ENCODE assay signal across 18 cellular contexts in the genomic region with DNA sequence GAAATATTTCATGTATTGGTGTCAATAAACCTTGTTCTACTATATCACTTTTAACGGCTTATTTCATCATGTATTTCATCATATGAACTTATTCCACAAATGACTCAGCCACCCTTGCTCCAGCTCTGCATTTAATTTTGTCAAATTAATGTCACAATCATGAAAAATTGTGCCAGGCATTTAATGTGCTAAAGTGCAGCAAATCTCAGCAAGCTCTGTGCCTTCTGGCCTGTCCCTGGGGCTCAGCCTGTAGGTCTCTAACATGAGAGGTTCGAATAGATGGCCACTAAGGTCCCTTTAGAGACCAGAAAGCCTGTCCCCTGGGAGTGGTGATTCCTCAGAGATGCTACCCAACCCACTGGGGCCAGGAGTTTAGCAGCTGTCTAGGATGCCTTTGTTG. TPM values are rescaled to one million over a fixed set of nuclear protein-coding genes. Genes with fewer than 3 reads are reported as not detected.
DNase-seq lines count a peak whose midpoint lies in the region; ATAC-seq and TF ChIP-seq lines count a peak whose summit lies in the region.
"Had no signal": no experiment of that assay in that cellular context is flagged by ENCODE, and none has a peak within 500 bp of the region (broad histone marks: within the 10 kb centered on the region; RNA-seq: fewer than 3 reads in every experiment).

No MANE protein-coding gene starts in this region.

- DNase-seq in AG09309 (ENCODE audit: low read depth): peak; percentile 0
- DNase-seq in HCEC 1CT: peak; percentile 4
- DNase-seq in NOMO-1 treated with dmso at 0.1 percent for 144 hours (lab: John Stamatoyannopoulos, UW; ENCODE audit: unreplicated experiment): peak; percentile 46
- peak; percentile 40 for DNase-seq in fibroblast of gingiva (ENCODE audit: low read depth)
- DNase-seq in NCI-H2196 (lab: John Stamatoyannopoulos, UW; ENCODE audit: unreplicated experiment): no peak
- no peak for DNase-seq in activated CD4-positive, alpha-beta T cell treated with anti-CD3 and anti-CD28 coated beads for 48 hours
- no peak for DNase-seq in occipital lobe (lab: John Stamatoyannopoulos, UW)
- DNase-seq: C1 segment of cervical spinal cord, DMS153, EL, HFFc6, KG1, NCI-H187, SHP77 had no signal

- ATAC-seq in GM19463 (IDR thresholded peaks at IDR 0.05; ENCODE audit: unreplicated experiment): no peak
- ATAC-seq: HepG2 had no signal

- TF ChIP-seq CTCF in AG09309 (IDR thresholded peaks at IDR 0.05; ENCODE audit: control insufficient read depth, insufficient read depth, low read depth, low read length, missing control alignments): no peak

- H3K4me3 ChIP-seq in AG09309 (ENCODE audit: control insufficient read depth, low read depth, low read length): no peak overlapping the region

RNA-seq across cellular contexts. Expression of a gene that starts 28.7 kb away (rescaled TPM):
- total RNA-seq in occipital lobe: not detected
- total RNA-seq: A172, H4, HepG2, HFFc6 had no signal

Comparison
In these comparisons a context has a peak if more than half of its experiments do, and no peak if none do; other contexts are left out.
1. DNase-seq: peak in AG09309 (single experiment), HCEC 1CT (single experiment), NOMO-1 treated with dmso at 0.1 percent for 144 hours (single experiment) and fibroblast of gingiva (single experiment); none in NCI-H2196 (single experiment), activated CD4-positive, alpha-beta T cell treated with anti-CD3 and anti-CD28 coated beads for 48 hours (single experiment) and occipital lobe (single experiment).